Comparison of ENCODE assay signal across 21 cellular contexts in the genomic region with DNA sequence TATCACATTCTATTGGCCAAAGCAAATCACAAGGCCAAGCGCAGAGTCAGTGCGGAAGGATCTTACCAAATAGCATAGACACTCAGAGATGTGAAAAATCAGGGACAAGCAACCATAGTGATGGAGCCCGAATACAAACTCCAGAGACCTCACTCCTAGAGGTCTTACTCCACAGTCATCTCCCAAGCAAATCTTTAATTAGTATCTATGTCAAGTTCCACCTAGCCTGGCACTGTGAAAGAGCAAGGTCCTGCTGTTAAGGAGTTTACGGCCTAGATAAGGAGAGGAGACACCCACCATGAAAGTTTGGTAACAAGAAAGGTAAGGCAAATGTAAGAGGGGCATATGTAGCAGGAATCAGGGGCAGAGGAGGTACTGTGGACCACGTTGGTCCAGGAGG. TPM values are rescaled to one million over a fixed set of nuclear protein-coding genes. Genes with fewer than 3 reads are reported as not detected.
DNase-seq lines count a peak whose midpoint lies in the region; ATAC-seq, FAIRE-seq and TF ChIP-seq lines count a peak whose summit lies in the region.
"Had no signal": no experiment of that assay in that cellular context is flagged by ENCODE, and none has a peak within 500 bp of the region (broad histone marks: within the 10 kb centered on the region; RNA-seq: fewer than 3 reads in every experiment).

No MANE protein-coding gene starts in this region.

- CTCF ChIA-PET in IMR-90 (lab: Yijun Ruan, JAX) (no interaction called here), H1 (lab: Charles Lee; ENCODE audit: partially characterized antibody) (interaction anchor here (0.6 to 1.3 kb wide), 2 partner anchors 23 to 312 kb away, joined by 3 to 4 read pairs; no protein-coding TSS in a partner anchor)

- TF ChIP-seq POLR2A in IMR-90 (IDR thresholded peaks at IDR 0.05; ENCODE audit: low read depth, low read length) = no peak
- no peak for TF ChIP-seq POLR2A in H1 (IDR thresholded peaks at IDR 0.05; ENCODE audit: control extremely low read depth in 1 of 2, low read depth in 2 of 2, low read length in 2 of 2)
- TF ChIP-seq POLR2A in transverse colon (IDR thresholded peaks at IDR 0.05) = no peak

- H3K56ac ChIP-seq in IMR-90 (ENCODE audit: extremely low read depth, insufficient read depth, low read length) (no peak overlapping the region), H1 (replicated peaks; ENCODE audit: insufficient read length, low read depth, low read length) (no peak overlapping the region), mesendoderm (ENCODE audit: low read length) (peak overlapping the region; percentile 37)

- H3K14ac ChIP-seq in IMR-90 (replicated peaks; ENCODE audit: low read depth, low read length) (0 out of 2 replicates have a peak overlapping the region, but pooled peaks have one; percentile 4), H1 (ENCODE audit: insufficient read length) (no peak overlapping the region)

- H3K4me1 ChIP-seq in IMR-90 (ENCODE audit: control insufficient read depth, insufficient read depth, low read length) = no peaks in the 10 kb centered on the region
- peaks cover 0 to 3% (median 0%) of the 10 kb centered on the region in 4 experiments; a peak in 1 of 7 replicates for H3K4me1 ChIP-seq in H1 (replicated peaks in 1 of 4; ENCODE audit: control insufficient read depth in 3 of 4, insufficient read depth in 4 of 4, low read length in 3 of 4)
- H3K4me1 ChIP-seq in mesendoderm (ENCODE audit: control insufficient read depth, low read depth, low read length) = peaks cover 6% of the 10 kb centered on the region
- H3K4me1 ChIP-seq in transverse colon = peaks cover 0 to 17% (median 17%) of the 10 kb centered on the region in 4 donors
- H3K4me1 ChIP-seq: A549, BE2C had no signal

- no peak overlapping the region for H4K91ac ChIP-seq in IMR-90 (ENCODE audit: insufficient read depth, low read depth, low read length)
- no peak overlapping the region for H4K91ac ChIP-seq in H1 (replicated peaks; ENCODE audit: insufficient read length, low read length)

- H2BK120ac ChIP-seq in IMR-90 (ENCODE audit: low read depth, low read length) (no peak overlapping the region), H1 (replicated peaks; ENCODE audit: low read depth, low read length) (no peak overlapping the region), mesendoderm (ENCODE audit: low read depth, low read length) (no peak overlapping the region)

- H2AK5ac ChIP-seq in IMR-90 (ENCODE audit: low read depth, low read length) = no peak overlapping the region
- H2AK5ac ChIP-seq in H1 (ENCODE audit: low read depth, low read length) = no peak overlapping the region
- H2AK5ac ChIP-seq in mesendoderm (ENCODE audit: low read length) = peak overlapping the region; percentile 98

- H2BK20ac ChIP-seq in IMR-90 (ENCODE audit: low read depth, low read length) = no peak overlapping the region
- H2BK20ac ChIP-seq in H1 (ENCODE audit: low read length) = no peak overlapping the region

- H3K27ac ChIP-seq in IMR-90 (ENCODE audit: insufficient read depth, low read length) = no peak overlapping the region
- H3K27ac ChIP-seq in H1 (ENCODE audit: low read depth, low read length) = no peak overlapping the region
- H3K27ac ChIP-seq in mesendoderm (ENCODE audit: low read depth, low read length) = no peak overlapping the region
- peak overlapping the region in 3 of 4 donors; percentile 5 to 32 (median 17) for H3K27ac ChIP-seq in transverse colon
- H3K27ac ChIP-seq: A549, C4-2B had no signal

- no peak for DNase-seq in IMR-90
- no peak for DNase-seq in H1 (ENCODE audit: low read depth in 1 of 2, low spot score in 2 of 2)
- DNase-seq in mesendoderm = no peak
- no peak for DNase-seq in transverse colon
- no peak for DNase-seq in activated CD4-positive, CD25-positive, alpha-beta regulatory T cell (lab: John Stamatoyannopoulos, UW)
- DNase-seq in stimulated activated CD8-positive, alpha-beta memory T cell treated with anti-CD3 and anti-CD28 coated beads, Interleukin-4, amount 100 ng/mL, for 48 hours = no peak
- DNase-seq in activated naive CD4-positive, alpha-beta T cell treated with anti-CD3 and anti-CD28 coated beads, Interleukin-2, amount 50 U/mL, for 72 hours (ENCODE audit: low spot score in 2 of 2) = no peak
- no peak for DNase-seq in activated CD4-positive, alpha-beta T cell treated with anti-CD3 and anti-CD28 coated beads, Interleukin-2, amount 50 U/mL, for 48 hours
- DNase-seq: BE2C; CD8-positive, alpha-beta T cell; COR-L47; DMS153; DMS79 treated with DMSO at 0.1 percent for 48 hours; EL had no signal

- in situ Hi-C loops in IMR-90 (cut with MboI; ENCODE audit: low sequenced_read_pairs) (no loop called here), transverse colon (cut with MboI; ENCODE audit: low pct_ligation_motif_present in 1 of 4, low pct_unique_long_range_greater_than_20kb in 1 of 4, low sequenced_read_pairs in 3 of 4) (no loop called here)

- H2AK9ac ChIP-seq in IMR-90 (replicated peaks; ENCODE audit: low read depth, low read length, poor library complexity) = no peak overlapping the region

- H3K23me2 ChIP-seq in H1 (ENCODE audit: low read depth, low read length) = no peaks in the 10 kb centered on the region

- H3K36me3 Mint-ChIP-seq in activated naive CD4-positive, alpha-beta T cell treated with anti-CD3 and anti-CD28 coated beads, Interleukin-2, amount 50 U/mL, for 72 hours = no peaks in the 10 kb centered on the region
- H3K36me3 Mint-ChIP-seq: CD8-positive, alpha-beta T cell had no signal

- no peak overlapping the region for H3K4ac ChIP-seq in IMR-90 (ENCODE audit: low read depth, low read length)
- H3K4ac ChIP-seq in H1 (replicated peaks; ENCODE audit: insufficient read length, low read depth, low read length) = no peak overlapping the region
- H3K4ac ChIP-seq in mesendoderm (ENCODE audit: low read depth, low read length) = no peak overlapping the region

- H3K79me2 ChIP-seq in H1 (ENCODE audit: control insufficient read depth in 1 of 2, insufficient read depth in 2 of 2, low read length in 2 of 2) (no peaks in the 10 kb centered on the region), mesendoderm (ENCODE audit: control insufficient read depth, insufficient read depth, low read length) (no peaks in the 10 kb centered on the region)

- H4K8ac ChIP-seq in IMR-90 (ENCODE audit: low read depth in 2 of 2, low read length in 2 of 2) (no peak overlapping the region), H1 (ENCODE audit: extremely low read depth, insufficient read depth, low read length) (no peak overlapping the region), mesendoderm (ENCODE audit: low read depth, low read length) (no peak overlapping the region)

- POLR2A ChIA-PET in IMR-90 (lab: Charles Lee; ENCODE audit: unreplicated experiment) (no interaction called here), H1 (lab: Charles Lee; ENCODE audit: partially characterized antibody) (no interaction called here)

- FAIRE-seq in H1 (lab: Jason Lieb, UNC) = no peak
- FAIRE-seq: A549, D721Med, G401.6, GM12892, GM19239 had no signal

- no peak for ATAC-seq in IMR-90 (ENCODE audit: low read depth)
- ATAC-seq in activated naive CD4-positive, alpha-beta T cell treated with anti-CD3 and anti-CD28 coated beads, Interleukin-2, amount 50 U/mL, for 72 hours = no peak
- ATAC-seq: A549; CD8-positive, alpha-beta T cell had no signal

- H3K4me2 ChIP-seq in IMR-90 (ENCODE audit: low read depth, low read length) (no peak overlapping the region), H1 (ENCODE audit: insufficient read depth in 1 of 2, low read depth in 2 of 2, low read length in 2 of 2) (no peak overlapping the region), mesendoderm (ENCODE audit: low read length) (no peak overlapping the region)
- H3K4me2 ChIP-seq: A549 had no signal

- no TSS peak for BruUV-seq in IMR-90 (replicated peaks; lab: Mats Ljungman, UMichigan)

- H4K5ac ChIP-seq in IMR-90 (ENCODE audit: low read depth, low read length) (no peak overlapping the region), H1 (ENCODE audit: insufficient read length, low read depth, low read length) (no peak overlapping the region), mesendoderm (ENCODE audit: low read length) (no peak overlapping the region)

- H3K27ac Mint-ChIP-seq in activated naive CD4-positive, alpha-beta T cell treated with anti-CD3 and anti-CD28 coated beads, Interleukin-2, amount 50 U/mL, for 72 hours = no peak overlapping the region
- H3K27ac Mint-ChIP-seq: CD8-positive, alpha-beta T cell had no signal

- H2BK15ac ChIP-seq in IMR-90 (ENCODE audit: low read depth, low read length) (no peak overlapping the region), H1 (ENCODE audit: low read length) (no peak overlapping the region), mesendoderm (replicated peaks; ENCODE audit: low read depth) (no peak overlapping the region)

- no peaks in the 10 kb centered on the region for H3K9me1 ChIP-seq in IMR-90 (ENCODE audit: insufficient read depth, low read length)

- H3K9me3 ChIP-seq in IMR-90 (ENCODE audit: control insufficient read depth, insufficient read depth, low read length) (no peaks in the 10 kb centered on the region), H1 (ENCODE audit: insufficient read depth in 2 of 2, low read depth in 1 of 2, low read length in 1 of 2) (no peaks in the 10 kb centered on the region), transverse colon (no peaks in the 10 kb centered on the region)
- H3K9me3 ChIP-seq: A549, BE2C had no signal

- TF ChIP-seq RAD21 in IMR-90 (IDR thresholded peaks at IDR 0.05; ENCODE audit: low read length) (no peak), H1 (IDR thresholded peaks at IDR 0.05 in 1 of 2, conservative IDR thresholded peaks at IDR 0.05 in 1 of 2; ENCODE audit: low read depth in 2 of 2, low read length in 2 of 2) (no peak)

- H3K4me3 ChIP-seq in IMR-90 (ENCODE audit: insufficient read depth, low read depth, low read length) (no peak overlapping the region), H1 (ENCODE audit: extremely low read depth in 1 of 4, insufficient read depth in 2 of 4, low read depth in 3 of 4, low read length in 4 of 4) (no peak overlapping the region), mesendoderm (ENCODE audit: low read length) (no peak overlapping the region), transverse colon (no peak overlapping the region)
- H3K4me3 ChIP-seq: A549 had no signal

- H4K20me1 ChIP-seq in IMR-90 (ENCODE audit: insufficient read depth, low read length) = no peaks in the 10 kb centered on the region
- H4K20me1 ChIP-seq in H1 (replicated peaks in 1 of 2; ENCODE audit: control insufficient read depth in 1 of 2, insufficient read depth in 2 of 2, low read length in 2 of 2) = no peaks in the 10 kb centered on the region

- H2AFZ ChIP-seq in IMR-90 (replicated peaks; ENCODE audit: low read length, poor library complexity) = peak overlapping the region; percentile 18
- H2AFZ ChIP-seq in H1 (ENCODE audit: low read length) = no peak overlapping the region

- dilution Hi-C loops in IMR-90 (cut with HindIII; ENCODE audit: low sequenced_read_pairs, unreplicated experiment) = no loop called here

- H3K9ac ChIP-seq in IMR-90 (ENCODE audit: low read depth, low read length) (no peak overlapping the region), H1 (replicated peaks in 1 of 4; ENCODE audit: extremely low read depth in 1 of 4, low read depth in 3 of 4, low read length in 3 of 4) (no peak overlapping the region), mesendoderm (ENCODE audit: low read length) (no peak overlapping the region)

- no peaks in the 10 kb centered on the region for H3K36me3 ChIP-seq in IMR-90 (ENCODE audit: control insufficient read depth, insufficient read depth, low read length)
- H3K36me3 ChIP-seq in H1 (ENCODE audit: control insufficient read depth in 2 of 4, insufficient read depth in 4 of 4, low read length in 3 of 4) = no peaks in the 10 kb centered on the region
- no peaks in the 10 kb centered on the region for H3K36me3 ChIP-seq in mesendoderm (ENCODE audit: control insufficient read depth, insufficient read depth, low read length)
- H3K36me3 ChIP-seq in transverse colon = no peaks in the 10 kb centered on the region
- H3K36me3 ChIP-seq: BE2C had no signal

- intact Hi-C loops in IMR-90 (cut with micrococcal nuclease) (no loop called here), transverse colon (cut with DNase I; ENCODE audit: low total_unique reads) (no loop called here)

- 100% methylated on average over 3 of the region's 5 CpGs; no CpG with 5 or more reads in 1 of the 2 experiments for WGBS in IMR-90 (ENCODE audit: extremely low coverage in 2 of 2, insufficient read length in 1 of 2), 2 experiments
- 83% methylated on average over 5 of the region's 5 CpGs; no CpG with 5 or more reads in 1 of the 2 experiments for WGBS in H1 (ENCODE audit: extremely low coverage in 1 of 2, insufficient coverage in 1 of 2, insufficient read length in 1 of 2, insufficient replicate concordance in 2 of 2, low coverage in 1 of 2, low lambda C conversion rate in 2 of 2, missing lambda C conversion rate in 1 of 2), 2 experiments
- WGBS in mesendoderm (ENCODE audit: extremely low coverage, insufficient coverage, low lambda C conversion rate) = no CpG with 5 or more reads among the region's 5 CpGs
- 25 to 69% methylated on average over 3 to 5 of the region's 5 CpGs for WGBS in transverse colon (ENCODE audit: low coverage in 1 of 2), 2 donors

- no peak overlapping the region for H2BK5ac ChIP-seq in IMR-90 (ENCODE audit: low read depth, low read length, poor library complexity, severe bottlenecking)
- no peak overlapping the region for H2BK5ac ChIP-seq in H1 (ENCODE audit: low read depth, low read length)
- no peak overlapping the region for H2BK5ac ChIP-seq in mesendoderm (ENCODE audit: low read length)

- H3K79me1 ChIP-seq in IMR-90 (ENCODE audit: low read depth in 1 of 2, low read length in 2 of 2) = no peaks in the 10 kb centered on the region
- no peaks in the 10 kb centered on the region for H3K79me1 ChIP-seq in H1 (ENCODE audit: low read depth, low read length)
- no peaks in the 10 kb centered on the region for H3K79me1 ChIP-seq in mesendoderm (ENCODE audit: low read length)

- no peaks in the 10 kb centered on the region for H3K9me3 Mint-ChIP-seq in activated naive CD4-positive, alpha-beta T cell treated with anti-CD3 and anti-CD28 coated beads, Interleukin-2, amount 50 U/mL, for 72 hours
- H3K9me3 Mint-ChIP-seq: CD8-positive, alpha-beta T cell had no signal

- H3K18ac ChIP-seq in IMR-90 (ENCODE audit: low read depth, low read length) (no peak overlapping the region), H1 (ENCODE audit: extremely low read depth, low read length) (no peak overlapping the region), mesendoderm (ENCODE audit: low read length) (no peak overlapping the region)

- peaks cover 7% of the 10 kb centered on the region; the same call in 1 of the 2 replicates for H3K27me3 ChIP-seq in IMR-90 (ENCODE audit: control insufficient read depth, insufficient read depth, low read length)
- no peaks in the 10 kb centered on the region; a peak in 1 of 7 replicates for H3K27me3 ChIP-seq in H1 (replicated peaks in 1 of 4; ENCODE audit: control insufficient read depth in 3 of 4, extremely low read depth in 1 of 4, insufficient read depth in 3 of 4, low read length in 3 of 4)
- H3K27me3 ChIP-seq in mesendoderm (ENCODE audit: insufficient read depth, low read length, poor library complexity) = no peaks in the 10 kb centered on the region
- H3K27me3 ChIP-seq in transverse colon = no peaks in the 10 kb centered on the region
- H3K27me3 ChIP-seq: BE2C had no signal

- TF ChIP-seq EP300 in H1 (IDR thresholded peaks at IDR 0.05; ENCODE audit: borderline replicate concordance in 1 of 2, low read depth in 2 of 2, low read length in 2 of 2) (no peak), transverse colon (IDR thresholded peaks at IDR 0.05; ENCODE audit: low read depth) (no peak)

- H3K23ac ChIP-seq in IMR-90 (ENCODE audit: low read depth, low read length) (0 out of 2 replicates have a peak overlapping the region, but pooled peaks have one; percentile 37), H1 (ENCODE audit: insufficient read length) (no peak overlapping the region), mesendoderm (ENCODE audit: low read length) (no peak overlapping the region)

- no peak overlapping the region for H2BK12ac ChIP-seq in H1 (ENCODE audit: low read depth, low read length)

- no peak for TF ChIP-seq CTCF in IMR-90 (conservative IDR thresholded peaks at IDR 0.05; ENCODE audit: low read depth, low read length)
- TF ChIP-seq CTCF in H1 (IDR thresholded peaks at IDR 0.05; ENCODE audit: control extremely low read depth in 1 of 3, insufficient read depth in 1 of 3, low read depth in 1 of 3, low read length in 3 of 3) = no peak
- no peak for TF ChIP-seq CTCF in transverse colon (IDR thresholded peaks at IDR 0.05)

RNA-seq across cellular contexts. Expression of a gene that starts 7.4 kb away (rescaled TPM):
- total RNA-seq in IMR-90 (2012; rRNA removed) (under 0.01 TPM in 2 replicates), transverse colon (100 to 1,000 TPM; 142 to 373 (median 198) TPM)
- polyA plus RNA-seq in IMR-90 (2012; rRNA removed) (0.10 TPM in 2 replicates), H1 (2011; rRNA removed) (23.1 and 38.1 TPM in 2 replicates)
- 0.05 and 0.07 TPM in 2 replicates for polyA plus RNA-seq in IMR-90 (2012; cell fraction: cytosol; rRNA removed)
- polyA plus RNA-seq in IMR-90 (2012; cell fraction: nucleus; rRNA removed; ENCODE audit: low replicate concordance) = 0.05 and 0.15 TPM in 2 replicates
- total RNA-seq in H1 (2021; fragmentation: NEBNext Ultra II Directional; extraction: Animal tissue kit (Norgen Biotek cat#: 25700)) = 25.5 and 32.5 TPM in 2 replicates
- 30.4 TPM for polyA plus RNA-seq in H1 (2011; cell fraction: cytosol; rRNA removed)
- polyA plus RNA-seq in H1 (2011; cell fraction: nucleus; rRNA removed) = 49.3 TPM
- polyA plus RNA-seq in H1 (2012, experiment 1 of 2) = 22.6 to 29.6 TPM (median 26.3 TPM) in 4 replicates
- polyA plus RNA-seq in H1 (2012, experiment 2 of 2) = 28.8 TPM
- polyA plus RNA-seq in H1 (2013, experiment 1 of 2) = 18.8 TPM
- 18.5 TPM for polyA plus RNA-seq in H1 (2013, experiment 2 of 2)
- polyA minus RNA-seq in H1 (2011; rRNA and poly(A)+ RNA removed) = 22.1 and 28.7 TPM in 2 replicates
- polyA minus RNA-seq in H1 (2011; cell fraction: cytosol; rRNA and poly(A)+ RNA removed) = 17.8 TPM
- 17.7 TPM for polyA minus RNA-seq in H1 (2011; cell fraction: nucleus; rRNA and poly(A)+ RNA removed)
- 23.2 TPM for polyA plus RNA-seq in mesendoderm (2013, experiment 1 of 2)
- 22.0 TPM for polyA plus RNA-seq in mesendoderm (2013, experiment 2 of 2)
- total RNA-seq in activated naive CD4-positive, alpha-beta T cell treated with anti-CD3 and anti-CD28 coated beads, Interleukin-2, amount 50 U/mL, for 72 hours = not detected
- total RNA-seq: CD8-positive, alpha-beta T cell; HT1080 had no signal

RNA-seq across cellular contexts. Expression of a gene that starts 38.8 kb away (rescaled TPM):
- total RNA-seq in IMR-90 (2012; rRNA removed) (79.6 and 86.7 TPM in 2 replicates), transverse colon (100 to 1,000 TPM; 229 to 317 (median 258) TPM)
- polyA plus RNA-seq in IMR-90 (2012; rRNA removed) (136 and 138 TPM in 2 replicates), H1 (2011; rRNA removed) (28.7 and 48.7 TPM in 2 replicates)
- 105 and 167 TPM in 2 replicates for polyA plus RNA-seq in IMR-90 (2012; cell fraction: cytosol; rRNA removed)
- polyA plus RNA-seq in IMR-90 (2012; cell fraction: nucleus; rRNA removed; ENCODE audit: low replicate concordance) = 102 and 107 TPM in 2 replicates
- 42.1 and 45.8 TPM in 2 replicates for total RNA-seq in H1 (2021; fragmentation: NEBNext Ultra II Directional; extraction: Animal tissue kit (Norgen Biotek cat#: 25700))
- polyA plus RNA-seq in H1 (2011; cell fraction: cytosol; rRNA removed) = 29.1 TPM
- polyA plus RNA-seq in H1 (2011; cell fraction: nucleus; rRNA removed) = 46.5 TPM
- 40.7 to 46.5 TPM (median 44.7 TPM) in 4 replicates for polyA plus RNA-seq in H1 (2012, experiment 1 of 2)
- 56.1 TPM for polyA plus RNA-seq in H1 (2012, experiment 2 of 2)
- 75.2 TPM for polyA plus RNA-seq in H1 (2013, experiment 1 of 2)
- polyA plus RNA-seq in H1 (2013, experiment 2 of 2) = 89.3 TPM
- 33.4 and 50.9 TPM in 2 replicates for polyA minus RNA-seq in H1 (2011; rRNA and poly(A)+ RNA removed)
- polyA minus RNA-seq in H1 (2011; cell fraction: cytosol; rRNA and poly(A)+ RNA removed) = 28.5 TPM
- polyA minus RNA-seq in H1 (2011; cell fraction: nucleus; rRNA and poly(A)+ RNA removed) = 29.2 TPM
- 87.0 TPM for polyA plus RNA-seq in mesendoderm (2013, experiment 1 of 2)
- polyA plus RNA-seq in mesendoderm (2013, experiment 2 of 2) = 84.9 TPM
- 10 to 100 TPM; 49.3 to 62.6 TPM for total RNA-seq in activated naive CD4-positive, alpha-beta T cell treated with anti-CD3 and anti-CD28 coated beads, Interleukin-2, amount 50 U/mL, for 72 hours

Comparison
In these comparisons a context has a peak if more than half of its experiments do, and no peak if none do; other contexts are left out.
1. H3K27ac ChIP-seq: peak in transverse colon (3 of 4); none in IMR-90 (single experiment), H1 (single experiment) and mesendoderm (single experiment).
2. RNA of a gene that starts 7.4 kb away (total RNA-seq): 142 to 373 TPM in transverse colon and 25.5 to 32.5 TPM in H1; not detected in activated naive CD4-positive, alpha-beta T cell treated with anti-CD3 and anti-CD28 coated beads, Interleukin-2, amount 50 U/mL, for 72 hours and under 0.01 TPM in IMR-90; every median in the first group is over 10 times any median in the second.